ENCODE assay signal across 8 cellular contexts in the genomic region with DNA sequence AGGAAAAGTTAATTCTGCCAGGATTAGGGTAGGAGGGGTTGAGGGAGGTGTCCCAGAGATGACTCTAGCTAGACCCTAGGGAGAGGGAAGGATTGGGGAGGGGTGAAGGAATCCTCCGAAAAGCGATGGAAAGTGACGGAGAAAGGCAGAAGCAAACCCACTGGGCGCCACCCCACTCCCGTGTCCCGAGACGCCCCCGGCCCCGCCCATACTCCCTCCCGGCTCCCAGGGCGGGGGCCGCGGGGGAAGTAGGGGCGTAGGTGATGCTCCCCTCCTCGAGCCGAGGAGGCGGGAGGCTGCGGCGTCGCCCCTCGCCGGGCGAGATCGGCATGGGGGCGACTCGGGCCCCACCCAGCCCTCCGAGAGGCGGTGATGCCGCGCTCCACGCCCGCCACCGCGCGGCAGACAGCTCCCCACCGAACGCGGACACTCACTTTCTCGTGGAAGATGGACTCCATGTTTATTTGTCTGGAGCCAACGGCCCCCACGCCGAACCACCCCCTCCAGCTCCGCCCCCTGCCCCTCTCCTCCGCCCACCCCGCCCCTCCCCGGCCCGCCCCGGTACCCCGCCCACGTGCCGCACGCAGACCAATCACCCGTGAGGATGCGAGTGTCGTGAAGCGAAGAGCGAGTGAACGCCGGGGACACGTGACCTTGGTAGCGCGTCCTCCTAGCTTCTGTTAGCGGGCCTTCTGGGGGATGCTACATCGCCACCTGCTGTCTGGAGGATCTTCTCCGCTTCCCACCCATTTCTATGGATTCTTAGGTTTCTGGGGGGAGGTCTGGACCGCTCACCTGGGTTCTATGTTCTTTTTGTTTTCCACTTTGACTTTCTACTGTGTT. TPM values are rescaled to one million over a fixed set of nuclear protein-coding genes. Genes with fewer than 3 reads are reported as not detected.
A peak's percentile ranks its signal among the peaks of the same experiment; 100 is the strongest.
DNase-seq lines count a peak whose midpoint lies in the region; ATAC-seq and TF ChIP-seq lines count a peak whose summit lies in the region.

A gene (minus strand): TSS at position 488 of the 843 bp plus-strand sequence. CDS start 30 bp downstream, at position 458.

- H3K9ac ChIP-seq in DND-41 (ENCODE audit: low read depth, low read length), result peak within 1 kb of the TSS; percentile 78
- H3K9ac ChIP-seq in KMS-11, result peak within 1 kb of the TSS; percentile 30; the same call in 1 of the 2 replicates

- peak; percentile 97 for DNase-seq in DND-41
- DNase-seq in Panc1 (ENCODE audit: low read depth, low spot score), result peak; percentile 83
- DNase-seq in activated T-cell treated with anti-CD3 and anti-CD28 coated beads, Interleukin-2, amount 50 U/mL, for 48 hours, result peak; percentile 95
- peak; percentile 86 for DNase-seq in esophagus squamous epithelium (lab: John Stamatoyannopoulos, UW)
- DNase-seq in myocyte (ENCODE audit: low read depth), result peak; percentile 99
- peak; percentile 82 to 94 for DNase-seq in stimulated activated CD8-positive, alpha-beta memory T cell treated with anti-CD3 and anti-CD28 coated beads, Interleukin-7, amount 100 ng/mL, for 48 hours (ENCODE audit: extremely low read depth in 1 of 2, low read depth in 1 of 2)

- ATAC-seq in DND-41 (ENCODE audit: insufficient read depth, low read depth) (peak; percentile 92), GM21723 (IDR thresholded peaks at IDR 0.05; ENCODE audit: unreplicated experiment) (peak; percentile 83), Panc1 (peak; percentile 98)

- H3K79me2 ChIP-seq in DND-41 (ENCODE audit: insufficient read depth, low read length) (peaks cover 49% of the 10 kb centered on the region), KMS-11 (ENCODE audit: insufficient read depth, low read depth) (peaks cover 24% of the 10 kb centered on the region; the same call in 1 of the 2 replicates)

- peak; percentile 93 for TF ChIP-seq CTCF in DND-41 (IDR thresholded peaks at IDR 0.05; ENCODE audit: borderline replicate concordance, extremely low read depth, low read length, poor library complexity, severe bottlenecking)
- peak; percentile 49; the same call in 1 of the 2 replicates for TF ChIP-seq CTCF in KMS-11 (conservative IDR thresholded peaks at IDR 0.05; ENCODE audit: low read depth, low read length)
- peak; percentile 84 for TF ChIP-seq CTCF in Panc1 (IDR thresholded peaks at IDR 0.05)
- TF ChIP-seq CTCF in esophagus squamous epithelium (IDR thresholded peaks at IDR 0.05), result peak; percentile 57 to 85 (median 66)

- H2AFZ ChIP-seq in DND-41 (ENCODE audit: low read depth, low read length), result peak within 1 kb of the TSS; percentile 84
- H2AFZ ChIP-seq in KMS-11 (ENCODE audit: low read depth), result peak within 1 kb of the TSS; percentile 75

- H3K9me3 ChIP-seq in DND-41 (ENCODE audit: insufficient read depth, low read length, severe bottlenecking) (no peaks in the 10 kb centered on the region), Panc1 (ENCODE audit: control insufficient read depth, insufficient read depth, low read depth, low read length) (no peaks in the 10 kb centered on the region), esophagus squamous epithelium (no peaks in the 10 kb centered on the region)

- TF ChIP-seq POLR2A in esophagus squamous epithelium (IDR thresholded peaks at IDR 0.05), result peak in 2 of 4 donors; percentile 45 to 64

- H3K4me3 ChIP-seq in DND-41 (ENCODE audit: low read depth in 1 of 2, low read length in 2 of 2) (peak within 1 kb of the TSS; percentile 78 to 81), KMS-11 (IDR thresholded peaks at IDR 0.05; ENCODE audit: insufficient read depth, low read depth, low read length) (no peak within 1 kb of the TSS), Panc1 (ENCODE audit: low read depth in 2 of 2, low read length in 2 of 2) (peak within 1 kb of the TSS; percentile 94 to 95), esophagus squamous epithelium (peak within 1 kb of the TSS; percentile 66 to 100 (median 83))

- CTCF ChIA-PET in Panc1 (lab: Charles Lee), result interaction anchor here (0.5 to 1.7 kb wide), 7 partner anchors 9 to 246 kb away, joined by 3 to 7 read pairs (median 3); no protein-coding TSS in a partner anchor

- intact Hi-C loops in Panc1 (cut with micrococcal nuclease; ENCODE audit: unreplicated experiment), result loop anchor here (2.0 kb wide), 1 partner anchor 66 kb away; a partner anchor contains a TSS
- intact Hi-C loops in esophagus squamous epithelium (cut with DNase I), result no loop called here

- H3K4me2 ChIP-seq in DND-41 (ENCODE audit: insufficient read depth, low read length) (peak within 1 kb of the TSS; percentile 79), KMS-11 (peak within 1 kb of the TSS; percentile 57)

- in situ Hi-C loops in Panc1 (cut with HindIII; ENCODE audit: low pct_unique_long_range_greater_than_20kb, low sequenced_read_pairs), result no loop called here

- WGBS in esophagus squamous epithelium, 2 donors, result 0 to 1% methylated on average over 17 to 20 of the region's 66 CpGs

- no TSS peak for BruUV-seq in Panc1 (replicated peaks; lab: Mats Ljungman, UMichigan)

- peaks cover 15% of the 10 kb centered on the region; the same call in 1 of the 2 replicates for H4K20me1 ChIP-seq in DND-41 (ENCODE audit: insufficient read depth, low read length)
- H4K20me1 ChIP-seq in KMS-11 (ENCODE audit: insufficient read depth), result no peaks in the 10 kb centered on the region

- H3K27ac ChIP-seq in DND-41 (ENCODE audit: low read length), result peak within 1 kb of the TSS; percentile 94
- H3K27ac ChIP-seq in KMS-11, result peak within 1 kb of the TSS; percentile 24; the same call in 1 of the 2 replicates
- H3K27ac ChIP-seq in Panc1 (ENCODE audit: low read length), result peak within 1 kb of the TSS; percentile 90
- peak within 1 kb of the TSS; percentile 89 to 99 (median 96) for H3K27ac ChIP-seq in esophagus squamous epithelium

- no peaks in the 10 kb centered on the region for H3K27me3 ChIP-seq in DND-41 (ENCODE audit: insufficient read depth, low read length, poor library complexity)
- H3K27me3 ChIP-seq in KMS-11 (ENCODE audit: insufficient read depth, low read depth), result no peaks in the 10 kb centered on the region
- no peaks in the 10 kb centered on the region for H3K27me3 ChIP-seq in Panc1 (ENCODE audit: control insufficient read depth, insufficient read depth, low read length)
- no peaks in the 10 kb centered on the region for H3K27me3 ChIP-seq in esophagus squamous epithelium

- POLR2A ChIA-PET in Panc1 (lab: Charles Lee), result interaction anchor here (0.7 kb wide), 2 partner anchors 11 to 1054 kb away, joined by 3 to 4 read pairs; no protein-coding TSS in a partner anchor

- no peaks in the 10 kb centered on the region for H3K36me3 ChIP-seq in DND-41 (ENCODE audit: insufficient read depth, low read length)
- H3K36me3 ChIP-seq in KMS-11 (ENCODE audit: insufficient read depth), result no peaks in the 10 kb centered on the region
- peaks cover 2% of the 10 kb centered on the region; the same call in 1 of the 2 replicates for H3K36me3 ChIP-seq in Panc1 (ENCODE audit: control insufficient read depth, insufficient read depth, low read length)
- H3K36me3 ChIP-seq in esophagus squamous epithelium, result no peaks in the 10 kb centered on the region

- H3K4me1 ChIP-seq in DND-41 (ENCODE audit: insufficient read depth, low read length) (peaks cover 40% of the 10 kb centered on the region), KMS-11 (ENCODE audit: low read depth, poor library complexity, severe bottlenecking) (peaks cover 2% of the 10 kb centered on the region), Panc1 (ENCODE audit: control insufficient read depth, insufficient read depth, low read length) (peaks cover 9% of the 10 kb centered on the region; the same call in 1 of the 2 replicates), esophagus squamous epithelium (peaks cover 5 to 46% (median 22%) of the 10 kb centered on the region in 3 donors)

RNA-seq across cellular contexts. Expression of the gene that starts here (rescaled TPM):
- total RNA-seq in Panc1 (2021; ENCODE audit: unreplicated experiment) (14.6 TPM), esophagus squamous epithelium (10 to 100 TPM; 16.9 to 31.5 (median 25.0) TPM), myocyte (25.2 and 42.8 TPM in 2 replicates)
- 9.3 TPM for polyA plus RNA-seq in Panc1 (2012; ENCODE audit: insufficient read length)
- 14.2 TPM for polyA plus RNA-seq in myocyte (2012)

Comparison
In these comparisons a context has a peak if more than half of its experiments do, and no peak if none do; other contexts are left out.
1. H3K27ac ChIP-seq: peak in every context shown above with its lines; median percentile 96 in esophagus squamous epithelium; 94 in DND-41; 90 in Panc1; 24 in KMS-11.